ENCODE assay signal across 26 cellular contexts in the genomic region with DNA sequence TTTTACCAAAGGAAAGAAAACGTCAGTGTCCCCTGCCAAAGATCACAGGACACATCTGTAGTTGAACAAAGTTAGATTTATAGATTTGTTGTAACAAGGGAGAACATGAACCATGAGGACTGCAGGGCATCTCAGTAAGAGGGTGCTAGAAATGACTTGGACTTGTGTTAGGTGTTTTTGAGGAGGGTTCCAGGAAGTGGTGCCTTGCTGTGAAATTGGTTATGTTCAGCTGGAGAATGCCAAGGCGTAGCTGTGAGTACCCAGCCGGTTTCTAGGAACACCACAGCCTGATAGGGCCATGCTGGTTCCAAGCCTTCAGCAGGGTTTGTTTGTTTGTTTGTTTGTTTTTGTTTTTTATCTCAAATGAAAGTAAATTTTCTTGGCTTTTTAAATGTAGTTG.
"Had no signal": no experiment of that assay in that cellular context is flagged by ENCODE, and none has a peak within 500 bp of the region (broad histone marks: within the 10 kb centered on the region; RNA-seq: fewer than 3 reads in every experiment).

No MANE protein-coding gene starts in this region.

- FAIRE-seq: endometrium had no signal

- H3K27me3 ChIP-seq: brain microvascular endothelial cell, colonic mucosa, gastrocnemius medialis, sigmoid colon, tibial nerve, uterus had no signal

- H3K27ac ChIP-seq: brain microvascular endothelial cell, colonic mucosa, gastrocnemius medialis, sigmoid colon, spleen, tibial nerve, uterus had no signal

- H3K4me3 Mint-ChIP-seq: central memory CD8-positive, alpha-beta T cell; nephron; stimulated activated naive B cell treated with anti-CD40 and anti-IgM and Interleukin-4, amounts not matched to agents 10 μg/mL and 1 μg/mL and 100 μg/mL, for 72 hours; T-cell had no signal

- DNase-seq: activated CD4-positive, alpha-beta T cell treated with anti-CD3 and anti-CD28 coated beads, Interleukin-2, amount 50 U/mL, for 4 hours; activated CD4-positive, CD25-positive, alpha-beta regulatory T cell treated with anti-CD3 and anti-CD28 coated beads, Interleukin-2, amount 50 U/mL, for 72 hours; activated CD8-positive, alpha-beta memory T cell treated with anti-CD3 and anti-CD28 coated beads, Interleukin-2, amount 50 U/mL, for 4 hours; activated naive CD4-positive, alpha-beta T cell; aorta; brain microvascular endothelial cell; colonic mucosa; erythroblast; gastrocnemius medialis; head of caudate nucleus; kidney; posterior cingulate gyrus; sigmoid colon; spleen; stimulated activated CD4-positive, alpha-beta T cell treated with anti-CD3 and anti-CD28 coated beads, Interleukin-4, amount 100 ng/mL, for 4 hours; stimulated activated naive B cell treated with anti-CD40 and anti-IgM and Interleukin-4, amounts not matched to agents 10 μg/mL and 1 μg/mL and 100 μg/mL, for 72 hours; T-cell; T-helper 9 cell; uterus had no signal

- ATAC-seq: gastrocnemius medialis; left lobe of liver; SK-N-SH treated with all-trans-retinoic acid at 6 μM for 48 hours; stimulated activated naive B cell treated with anti-CD40 and anti-IgM and Interleukin-4, amounts not matched to agents 10 μg/mL and 1 μg/mL and 100 μg/mL, for 72 hours; T-cell had no signal

- H3K27ac Mint-ChIP-seq: stimulated activated naive B cell treated with anti-CD40 and anti-IgM and Interleukin-4, amounts not matched to agents 10 μg/mL and 1 μg/mL and 100 μg/mL, for 72 hours; T-cell had no signal

- H3K9me3 Mint-ChIP-seq: central memory CD8-positive, alpha-beta T cell; nephron; stimulated activated naive B cell treated with anti-CD40 and anti-IgM and Interleukin-4, amounts not matched to agents 10 μg/mL and 1 μg/mL and 100 μg/mL, for 72 hours; T-cell had no signal

- H3K4me3 ChIP-seq: colonic mucosa, gastrocnemius medialis, lung, sigmoid colon, spleen, tibial nerve, uterus had no signal

- H3K36me3 ChIP-seq: brain microvascular endothelial cell, colonic mucosa, gastrocnemius medialis, sigmoid colon, spleen, tibial nerve, uterus had no signal

- H3K36me3 Mint-ChIP-seq: stimulated activated naive B cell treated with anti-CD40 and anti-IgM and Interleukin-4, amounts not matched to agents 10 μg/mL and 1 μg/mL and 100 μg/mL, for 72 hours had no signal

- H3K27me3 Mint-ChIP-seq: central memory CD8-positive, alpha-beta T cell; T-cell had no signal

- H3K9me3 ChIP-seq: colonic mucosa, gastrocnemius medialis, sigmoid colon, spleen, tibial nerve, uterus had no signal
